1 cellular context compared by ENCODE assay signal in the genomic region with DNA sequence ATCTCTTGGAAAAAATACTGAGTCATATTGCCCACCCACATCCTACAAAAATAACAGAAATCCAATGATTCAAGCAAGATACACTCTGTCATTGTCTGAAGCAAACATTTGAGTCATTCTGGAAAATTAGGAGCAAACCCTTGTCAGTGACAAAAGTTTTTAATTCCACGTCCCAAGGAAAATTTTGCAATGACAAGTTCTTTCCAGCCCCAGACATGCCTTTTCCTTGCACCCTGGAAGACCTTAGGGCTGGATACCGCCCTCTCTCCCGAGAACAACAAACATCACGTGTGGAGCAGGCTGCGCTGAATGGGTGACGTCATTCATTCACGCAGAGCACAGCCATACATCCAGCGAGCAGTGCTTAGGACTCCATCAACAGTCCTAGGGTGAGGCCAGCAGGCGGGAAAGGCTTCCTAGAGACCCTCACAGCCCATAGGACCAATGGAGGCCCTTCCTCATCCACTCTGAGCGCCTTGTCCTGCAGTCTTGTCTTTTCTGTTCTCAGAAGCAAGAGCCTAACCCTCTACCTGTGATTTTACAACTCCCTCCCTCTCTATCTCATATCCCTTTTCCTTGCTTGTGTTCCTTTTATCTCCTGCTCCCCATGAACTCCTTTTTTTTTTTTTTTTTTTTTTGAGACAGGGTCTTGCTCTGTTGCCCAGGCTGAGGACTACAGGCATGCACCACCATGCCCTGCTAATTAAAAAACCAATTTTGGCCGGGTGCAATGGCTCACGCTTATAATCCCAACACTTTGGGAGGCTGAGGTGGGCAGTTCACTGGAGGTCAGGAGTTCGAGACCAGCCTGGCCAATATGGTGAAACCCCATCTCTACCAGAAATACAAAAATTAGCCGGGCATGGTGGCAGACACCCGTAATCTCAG.
TF ChIP-seq lines count a peak whose summit lies in the region.

No MANE protein-coding gene starts in this region.

TF ChIP-seq in K562, 482 proteins besides CTCF, POLR2A, EP300 and RAD21 (continued from another document and continues in another):
- TF ChIP-seq, protein P1, sequence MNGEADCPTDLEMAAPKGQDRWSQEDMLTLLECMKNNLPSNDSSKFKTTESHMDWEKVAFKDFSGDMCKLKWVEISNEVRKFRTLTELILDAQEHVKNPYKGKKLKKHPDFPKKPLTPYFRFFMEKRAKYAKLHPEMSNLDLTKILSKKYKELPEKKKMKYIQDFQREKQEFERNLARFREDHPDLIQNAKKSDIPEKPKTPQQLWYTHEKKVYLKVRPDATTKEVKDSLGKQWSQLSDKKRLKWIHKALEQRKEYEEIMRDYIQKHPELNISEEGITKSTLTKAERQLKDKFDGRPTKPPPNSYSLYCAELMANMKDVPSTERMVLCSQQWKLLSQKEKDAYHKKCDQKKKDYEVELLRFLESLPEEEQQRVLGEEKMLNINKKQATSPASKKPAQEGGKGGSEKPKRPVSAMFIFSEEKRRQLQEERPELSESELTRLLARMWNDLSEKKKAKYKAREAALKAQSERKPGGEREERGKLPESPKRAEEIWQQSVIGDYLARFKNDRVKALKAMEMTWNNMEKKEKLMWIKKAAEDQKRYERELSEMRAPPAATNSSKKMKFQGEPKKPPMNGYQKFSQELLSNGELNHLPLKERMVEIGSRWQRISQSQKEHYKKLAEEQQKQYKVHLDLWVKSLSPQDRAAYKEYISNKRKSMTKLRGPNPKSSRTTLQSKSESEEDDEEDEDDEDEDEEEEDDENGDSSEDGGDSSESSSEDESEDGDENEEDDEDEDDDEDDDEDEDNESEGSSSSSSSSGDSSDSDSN (IDR thresholded peaks at IDR 0.05; ENCODE audit: borderline replicate concordance in 1 of 2, low read depth in 2 of 2, low read length in 2 of 2), result no peak
- TF ChIP-seq CBFA2T3 (IDR thresholded peaks at IDR 0.05), result no peak
- 0 out of 2 replicates have a peak, but pooled peaks have one; percentile 42 for TF ChIP-seq ZNF583 (CRISPR knock-in tag; IDR thresholded peaks at IDR 0.05)
- TF ChIP-seq, protein P2, sequence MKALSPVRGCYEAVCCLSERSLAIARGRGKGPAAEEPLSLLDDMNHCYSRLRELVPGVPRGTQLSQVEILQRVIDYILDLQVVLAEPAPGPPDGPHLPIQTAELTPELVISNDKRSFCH (CRISPR knock-in tag; IDR thresholded peaks at IDR 0.05), result no peak
- TF ChIP-seq, protein P2 (tag; IDR thresholded peaks at IDR 0.05), result no peak
- TF ChIP-seq, protein P3, sequence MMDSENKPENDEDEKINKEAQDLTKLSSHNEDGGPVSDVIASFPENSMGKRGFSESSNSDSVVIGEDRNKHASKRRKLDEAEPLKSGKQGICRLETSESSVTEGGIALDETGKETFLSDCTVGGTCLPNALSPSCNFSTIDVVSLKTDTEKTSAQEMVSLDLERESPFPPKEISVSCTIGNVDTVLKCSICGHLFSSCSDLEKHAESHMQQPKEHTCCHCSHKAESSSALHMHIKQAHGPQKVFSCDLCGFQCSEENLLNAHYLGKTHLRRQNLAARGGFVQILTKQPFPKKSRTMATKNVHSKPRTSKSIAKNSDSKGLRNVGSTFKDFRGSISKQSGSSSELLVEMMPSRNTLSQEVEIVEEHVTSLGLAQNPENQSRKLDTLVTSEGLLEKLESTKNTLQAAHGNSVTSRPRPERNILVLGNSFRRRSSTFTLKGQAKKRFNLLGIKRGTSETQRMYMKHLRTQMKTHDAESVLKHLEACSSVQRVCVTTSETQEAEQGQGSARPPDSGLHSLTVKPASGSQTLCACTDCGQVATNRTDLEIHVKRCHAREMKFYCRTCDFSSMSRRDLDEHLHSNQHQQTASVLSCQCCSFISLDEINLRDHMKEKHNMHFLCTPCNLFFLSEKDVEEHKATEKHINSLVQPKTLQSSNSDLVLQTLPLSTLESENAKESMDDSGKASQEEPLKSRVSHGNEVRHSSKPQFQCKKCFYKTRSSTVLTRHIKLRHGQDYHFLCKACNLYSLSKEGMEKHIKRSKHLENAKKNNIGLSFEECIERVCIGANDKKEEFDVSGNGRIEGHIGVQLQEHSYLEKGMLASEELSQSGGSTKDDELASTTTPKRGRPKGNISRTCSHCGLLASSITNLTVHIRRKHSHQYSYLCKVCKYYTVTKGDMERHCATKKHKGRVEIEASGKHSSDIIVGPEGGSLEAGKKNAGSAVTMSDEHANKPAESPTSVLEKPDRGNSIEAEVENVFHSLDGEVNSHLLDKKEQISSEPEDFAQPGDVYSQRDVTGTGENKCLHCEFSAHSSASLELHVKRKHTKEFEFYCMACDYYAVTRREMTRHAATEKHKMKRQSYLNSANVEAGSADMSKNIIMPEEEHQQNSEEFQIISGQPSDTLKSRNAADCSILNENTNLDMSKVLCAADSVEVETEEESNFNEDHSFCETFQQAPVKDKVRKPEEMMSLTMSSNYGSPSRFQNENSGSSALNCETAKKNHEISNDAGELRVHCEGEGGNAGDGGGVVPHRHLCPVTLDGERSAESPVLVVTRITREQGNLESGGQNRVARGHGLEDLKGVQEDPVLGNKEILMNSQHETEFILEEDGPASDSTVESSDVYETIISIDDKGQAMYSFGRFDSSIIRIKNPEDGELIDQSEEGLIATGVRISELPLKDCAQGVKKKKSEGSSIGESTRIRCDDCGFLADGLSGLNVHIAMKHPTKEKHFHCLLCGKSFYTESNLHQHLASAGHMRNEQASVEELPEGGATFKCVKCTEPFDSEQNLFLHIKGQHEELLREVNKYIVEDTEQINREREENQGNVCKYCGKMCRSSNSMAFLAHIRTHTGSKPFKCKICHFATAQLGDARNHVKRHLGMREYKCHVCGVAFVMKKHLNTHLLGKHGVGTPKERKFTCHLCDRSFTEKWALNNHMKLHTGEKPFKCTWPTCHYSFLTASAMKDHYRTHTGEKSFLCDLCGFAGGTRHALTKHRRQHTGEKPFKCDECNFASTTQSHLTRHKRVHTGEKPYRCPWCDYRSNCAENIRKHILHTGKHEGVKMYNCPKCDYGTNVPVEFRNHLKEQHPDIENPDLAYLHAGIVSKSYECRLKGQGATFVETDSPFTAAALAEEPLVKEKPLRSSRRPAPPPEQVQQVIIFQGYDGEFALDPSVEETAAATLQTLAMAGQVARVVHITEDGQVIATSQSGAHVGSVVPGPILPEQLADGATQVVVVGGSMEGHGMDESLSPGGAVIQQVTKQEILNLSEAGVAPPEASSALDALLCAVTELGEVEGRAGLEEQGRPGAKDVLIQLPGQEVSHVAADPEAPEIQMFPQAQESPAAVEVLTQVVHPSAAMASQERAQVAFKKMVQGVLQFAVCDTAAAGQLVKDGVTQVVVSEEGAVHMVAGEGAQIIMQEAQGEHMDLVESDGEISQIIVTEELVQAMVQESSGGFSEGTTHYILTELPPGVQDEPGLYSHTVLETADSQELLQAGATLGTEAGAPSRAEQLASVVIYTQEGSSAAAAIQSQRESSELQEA (IDR thresholded peaks at IDR 0.05; ENCODE audit: low read depth), result no peak
- TF ChIP-seq, protein P4, sequence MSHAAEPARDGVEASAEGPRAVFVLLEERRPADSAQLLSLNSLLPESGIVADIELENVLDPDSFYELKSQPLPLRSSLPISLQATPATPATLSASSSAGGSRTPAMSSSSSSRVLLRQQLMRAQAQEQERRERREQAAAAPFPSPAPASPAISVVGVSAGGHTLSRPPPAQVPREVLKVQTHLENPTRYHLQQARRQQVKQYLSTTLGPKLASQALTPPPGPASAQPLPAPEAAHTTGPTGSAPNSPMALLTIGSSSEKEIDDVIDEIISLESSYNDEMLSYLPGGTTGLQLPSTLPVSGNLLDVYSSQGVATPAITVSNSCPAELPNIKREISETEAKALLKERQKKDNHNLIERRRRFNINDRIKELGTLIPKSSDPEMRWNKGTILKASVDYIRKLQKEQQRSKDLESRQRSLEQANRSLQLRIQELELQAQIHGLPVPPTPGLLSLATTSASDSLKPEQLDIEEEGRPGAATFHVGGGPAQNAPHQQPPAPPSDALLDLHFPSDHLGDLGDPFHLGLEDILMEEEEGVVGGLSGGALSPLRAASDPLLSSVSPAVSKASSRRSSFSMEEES (CRISPR knock-in tag; IDR thresholded peaks at IDR 0.05), result 0 out of 2 replicates have a peak, but pooled peaks have one; percentile 6
- TF ChIP-seq, protein P5, sequence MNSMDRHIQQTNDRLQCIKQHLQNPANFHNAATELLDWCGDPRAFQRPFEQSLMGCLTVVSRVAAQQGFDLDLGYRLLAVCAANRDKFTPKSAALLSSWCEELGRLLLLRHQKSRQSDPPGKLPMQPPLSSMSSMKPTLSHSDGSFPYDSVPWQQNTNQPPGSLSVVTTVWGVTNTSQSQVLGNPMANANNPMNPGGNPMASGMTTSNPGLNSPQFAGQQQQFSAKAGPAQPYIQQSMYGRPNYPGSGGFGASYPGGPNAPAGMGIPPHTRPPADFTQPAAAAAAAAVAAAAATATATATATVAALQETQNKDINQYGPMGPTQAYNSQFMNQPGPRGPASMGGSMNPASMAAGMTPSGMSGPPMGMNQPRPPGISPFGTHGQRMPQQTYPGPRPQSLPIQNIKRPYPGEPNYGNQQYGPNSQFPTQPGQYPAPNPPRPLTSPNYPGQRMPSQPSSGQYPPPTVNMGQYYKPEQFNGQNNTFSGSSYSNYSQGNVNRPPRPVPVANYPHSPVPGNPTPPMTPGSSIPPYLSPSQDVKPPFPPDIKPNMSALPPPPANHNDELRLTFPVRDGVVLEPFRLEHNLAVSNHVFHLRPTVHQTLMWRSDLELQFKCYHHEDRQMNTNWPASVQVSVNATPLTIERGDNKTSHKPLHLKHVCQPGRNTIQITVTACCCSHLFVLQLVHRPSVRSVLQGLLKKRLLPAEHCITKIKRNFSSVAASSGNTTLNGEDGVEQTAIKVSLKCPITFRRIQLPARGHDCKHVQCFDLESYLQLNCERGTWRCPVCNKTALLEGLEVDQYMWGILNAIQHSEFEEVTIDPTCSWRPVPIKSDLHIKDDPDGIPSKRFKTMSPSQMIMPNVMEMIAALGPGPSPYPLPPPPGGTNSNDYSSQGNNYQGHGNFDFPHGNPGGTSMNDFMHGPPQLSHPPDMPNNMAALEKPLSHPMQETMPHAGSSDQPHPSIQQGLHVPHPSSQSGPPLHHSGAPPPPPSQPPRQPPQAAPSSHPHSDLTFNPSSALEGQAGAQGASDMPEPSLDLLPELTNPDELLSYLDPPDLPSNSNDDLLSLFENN (IDR thresholded peaks at IDR 0.05; ENCODE audit: low read depth in 2 of 2, low read length in 2 of 2), result no peak
- TF ChIP-seq SP1 (CRISPR knock-in tag; IDR thresholded peaks at IDR 0.05), result no peak
- TF ChIP-seq, protein P6, sequence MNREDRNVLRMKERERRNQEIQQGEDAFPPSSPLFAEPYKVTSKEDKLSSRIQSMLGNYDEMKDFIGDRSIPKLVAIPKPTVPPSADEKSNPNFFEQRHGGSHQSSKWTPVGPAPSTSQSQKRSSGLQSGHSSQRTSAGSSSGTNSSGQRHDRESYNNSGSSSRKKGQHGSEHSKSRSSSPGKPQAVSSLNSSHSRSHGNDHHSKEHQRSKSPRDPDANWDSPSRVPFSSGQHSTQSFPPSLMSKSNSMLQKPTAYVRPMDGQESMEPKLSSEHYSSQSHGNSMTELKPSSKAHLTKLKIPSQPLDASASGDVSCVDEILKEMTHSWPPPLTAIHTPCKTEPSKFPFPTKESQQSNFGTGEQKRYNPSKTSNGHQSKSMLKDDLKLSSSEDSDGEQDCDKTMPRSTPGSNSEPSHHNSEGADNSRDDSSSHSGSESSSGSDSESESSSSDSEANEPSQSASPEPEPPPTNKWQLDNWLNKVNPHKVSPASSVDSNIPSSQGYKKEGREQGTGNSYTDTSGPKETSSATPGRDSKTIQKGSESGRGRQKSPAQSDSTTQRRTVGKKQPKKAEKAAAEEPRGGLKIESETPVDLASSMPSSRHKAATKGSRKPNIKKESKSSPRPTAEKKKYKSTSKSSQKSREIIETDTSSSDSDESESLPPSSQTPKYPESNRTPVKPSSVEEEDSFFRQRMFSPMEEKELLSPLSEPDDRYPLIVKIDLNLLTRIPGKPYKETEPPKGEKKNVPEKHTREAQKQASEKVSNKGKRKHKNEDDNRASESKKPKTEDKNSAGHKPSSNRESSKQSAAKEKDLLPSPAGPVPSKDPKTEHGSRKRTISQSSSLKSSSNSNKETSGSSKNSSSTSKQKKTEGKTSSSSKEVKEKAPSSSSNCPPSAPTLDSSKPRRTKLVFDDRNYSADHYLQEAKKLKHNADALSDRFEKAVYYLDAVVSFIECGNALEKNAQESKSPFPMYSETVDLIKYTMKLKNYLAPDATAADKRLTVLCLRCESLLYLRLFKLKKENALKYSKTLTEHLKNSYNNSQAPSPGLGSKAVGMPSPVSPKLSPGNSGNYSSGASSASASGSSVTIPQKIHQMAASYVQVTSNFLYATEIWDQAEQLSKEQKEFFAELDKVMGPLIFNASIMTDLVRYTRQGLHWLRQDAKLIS (CRISPR knock-in tag; IDR thresholded peaks at IDR 0.05), result no peak
- TF ChIP-seq ZNF431 (CRISPR knock-in tag; IDR thresholded peaks at IDR 0.05), result no peak
- TF ChIP-seq, protein P7, sequence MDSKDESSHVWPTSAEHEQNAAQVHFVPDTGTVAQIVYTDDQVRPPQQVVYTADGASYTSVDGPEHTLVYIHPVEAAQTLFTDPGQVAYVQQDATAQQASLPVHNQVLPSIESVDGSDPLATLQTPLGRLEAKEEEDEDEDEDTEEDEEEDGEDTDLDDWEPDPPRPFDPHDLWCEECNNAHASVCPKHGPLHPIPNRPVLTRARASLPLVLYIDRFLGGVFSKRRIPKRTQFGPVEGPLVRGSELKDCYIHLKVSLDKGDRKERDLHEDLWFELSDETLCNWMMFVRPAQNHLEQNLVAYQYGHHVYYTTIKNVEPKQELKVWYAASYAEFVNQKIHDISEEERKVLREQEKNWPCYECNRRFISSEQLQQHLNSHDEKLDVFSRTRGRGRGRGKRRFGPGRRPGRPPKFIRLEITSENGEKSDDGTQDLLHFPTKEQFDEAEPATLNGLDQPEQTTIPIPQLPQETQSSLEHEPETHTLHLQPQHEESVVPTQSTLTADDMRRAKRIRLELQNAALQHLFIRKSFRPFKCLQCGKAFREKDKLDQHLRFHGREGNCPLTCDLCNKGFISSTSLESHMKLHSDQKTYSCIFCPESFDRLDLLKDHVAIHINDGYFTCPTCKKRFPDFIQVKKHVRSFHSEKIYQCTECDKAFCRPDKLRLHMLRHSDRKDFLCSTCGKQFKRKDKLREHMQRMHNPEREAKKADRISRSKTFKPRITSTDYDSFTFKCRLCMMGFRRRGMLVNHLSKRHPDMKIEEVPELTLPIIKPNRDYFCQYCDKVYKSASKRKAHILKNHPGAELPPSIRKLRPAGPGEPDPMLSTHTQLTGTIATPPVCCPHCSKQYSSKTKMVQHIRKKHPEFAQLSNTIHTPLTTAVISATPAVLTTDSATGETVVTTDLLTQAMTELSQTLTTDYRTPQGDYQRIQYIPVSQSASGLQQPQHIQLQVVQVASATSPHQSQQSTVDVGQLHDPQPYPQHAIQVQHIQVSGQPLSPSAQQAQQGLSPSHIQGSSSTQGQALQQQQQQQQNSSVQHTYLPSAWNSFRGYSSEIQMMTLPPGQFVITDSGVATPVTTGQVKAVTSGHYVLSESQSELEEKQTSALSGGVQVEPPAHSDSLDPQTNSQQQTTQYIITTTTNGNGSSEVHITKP (IDR thresholded peaks at IDR 0.05; ENCODE audit: partially characterized antibody), result no peak
- TF ChIP-seq, protein P8, sequence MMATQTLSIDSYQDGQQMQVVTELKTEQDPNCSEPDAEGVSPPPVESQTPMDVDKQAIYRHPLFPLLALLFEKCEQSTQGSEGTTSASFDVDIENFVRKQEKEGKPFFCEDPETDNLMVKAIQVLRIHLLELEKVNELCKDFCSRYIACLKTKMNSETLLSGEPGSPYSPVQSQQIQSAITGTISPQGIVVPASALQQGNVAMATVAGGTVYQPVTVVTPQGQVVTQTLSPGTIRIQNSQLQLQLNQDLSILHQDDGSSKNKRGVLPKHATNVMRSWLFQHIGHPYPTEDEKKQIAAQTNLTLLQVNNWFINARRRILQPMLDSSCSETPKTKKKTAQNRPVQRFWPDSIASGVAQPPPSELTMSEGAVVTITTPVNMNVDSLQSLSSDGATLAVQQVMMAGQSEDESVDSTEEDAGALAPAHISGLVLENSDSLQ (IDR thresholded peaks at IDR 0.05), result peak; percentile 39; the same call in 1 of the 2 replicates
- TF ChIP-seq PPARD (CRISPR knock-in tag; IDR thresholded peaks at IDR 0.05), result no peak
- no peak for TF ChIP-seq HNRNPLL (IDR thresholded peaks at IDR 0.05; ENCODE audit: low read depth, low read length, poor library complexity, severe bottlenecking)
